9 cellular contexts compared by ENCODE assay signal in genomic region chr22:26438776-26439175, GRCh38. TPM values are rescaled to one million over a fixed set of nuclear protein-coding genes. Genes with fewer than 3 reads are reported as not detected.
DNase-seq lines count a peak whose midpoint lies in the region; ATAC-seq, FAIRE-seq and TF ChIP-seq lines count a peak whose summit lies in the region.
"Not testable (repeated sequence)": the region's sequence is repeated elsewhere in the genome, so short reads cannot be mapped to it uniquely, and the experiment has no call there.
"Had no signal": no experiment of that assay in that cellular context is flagged by ENCODE, and none has a peak within 500 bp of the region (broad histone marks: within the 10 kb centered on the region; RNA-seq: fewer than 3 reads in every experiment).

No MANE protein-coding gene starts in this region.

- not testable (repeated sequence) for H3K4me2 ChIP-seq in astrocyte (ENCODE audit: low read length); neural progenitor cell

- not testable (repeated sequence) for H3K4me1 Mint-ChIP-seq in WTC11; astrocyte (ENCODE audit: low read depth, unreplicated experiment)
- H3K4me1 Mint-ChIP-seq in endodermal cell = peaks cover 17% of the 10 kb centered on the region
- peaks cover 17% of the 10 kb centered on the region for H3K4me1 Mint-ChIP-seq in neural progenitor cell

- not testable (repeated sequence) for H3K4me3 ChIP-seq in RWPE2 (ENCODE audit: severe bottlenecking); astrocyte (ENCODE audit: insufficient read depth, low read depth, low read length); endodermal cell (ENCODE audit: low read length); fibroblast of the aortic adventitia (ENCODE audit: low read depth, low read length); neural progenitor cell

- H3F3A ChIP-seq in neural progenitor cell (ENCODE audit: low read depth) = not testable (repeated sequence)

- H2AFZ ChIP-seq in astrocyte (ENCODE audit: low read depth, low read length); neural progenitor cell (replicated peaks): not testable (repeated sequence)

- not testable (repeated sequence) for H3K79me2 ChIP-seq in astrocyte (ENCODE audit: insufficient read depth, low read length); neural progenitor cell (ENCODE audit: low read depth)

- H3K4me1 ChIP-seq in RWPE2 (ENCODE audit: insufficient read depth, poor library complexity, severe bottlenecking) = peaks cover 26% of the 10 kb centered on the region
- not testable (repeated sequence) for H3K4me1 ChIP-seq in astrocyte (ENCODE audit: insufficient read depth, low read length); endodermal cell (ENCODE audit: control insufficient read depth, insufficient read depth, low read length); neural progenitor cell

- H3K27ac Mint-ChIP-seq in WTC11 = peak overlapping the region; percentile 45; the same call in 1 of the 2 replicates
- H3K27ac Mint-ChIP-seq in astrocyte (ENCODE audit: unreplicated experiment) = peak overlapping the region; percentile 69
- H3K27ac Mint-ChIP-seq in endodermal cell = peak overlapping the region; percentile 36
- peak overlapping the region; percentile 82 for H3K27ac Mint-ChIP-seq in neural progenitor cell

- not testable (repeated sequence) for H3K4me3 Mint-ChIP-seq in WTC11; astrocyte (ENCODE audit: unreplicated experiment); endodermal cell
- H3K4me3 Mint-ChIP-seq in neural progenitor cell = peak overlapping the region; percentile 48

- CTCF ChIA-PET in WTC11 (lab: Charles Lee) = interaction anchor here (1.4 to 1.5 kb wide), 2 partner anchors 23 to 45 kb away, joined by 5 to 7 read pairs; partner anchors contain the start of genes HPS4 and SRRD

- H3K9me3 ChIP-seq in RWPE2 (ENCODE audit: severe bottlenecking); astrocyte (ENCODE audit: insufficient read depth, low read depth, low read length); endodermal cell (ENCODE audit: control insufficient read depth, low read length); neural progenitor cell (ENCODE audit: low read depth): not testable (repeated sequence)

- POLR2A ChIA-PET in WTC11 (lab: Charles Lee) = not testable (repeated sequence)

- H3K9ac ChIP-seq in astrocyte (ENCODE audit: low read length); endodermal cell (ENCODE audit: extremely low read depth, low read length, poor library complexity, severe bottlenecking); neural progenitor cell: not testable (repeated sequence)

- not testable (repeated sequence) for H3K36me3 ChIP-seq in RWPE2 (ENCODE audit: low read depth); astrocyte (ENCODE audit: insufficient read depth, low read length); endodermal cell (ENCODE audit: control insufficient read depth, insufficient read depth, low read length); neural progenitor cell

- not testable (repeated sequence) for H3K27me3 ChIP-seq in RWPE2 (ENCODE audit: insufficient read depth, poor library complexity, severe bottlenecking); astrocyte (ENCODE audit: insufficient read depth, low read length); endodermal cell (ENCODE audit: control insufficient read depth, insufficient read depth, low read length, poor library complexity, severe bottlenecking); neural progenitor cell

- not testable (repeated sequence) for H3K36me3 Mint-ChIP-seq in WTC11; endodermal cell (ENCODE audit: low read depth); neural progenitor cell
- peaks cover 21% of the 10 kb centered on the region for H3K36me3 Mint-ChIP-seq in astrocyte (ENCODE audit: low read depth, unreplicated experiment)

- not testable (repeated sequence) for H3K9me3 Mint-ChIP-seq in WTC11; astrocyte (ENCODE audit: unreplicated experiment); endodermal cell; neural progenitor cell

- peak; percentile 81 for FAIRE-seq in D721Med (lab: Jason Lieb, UNC)
- FAIRE-seq in astrocyte (lab: Jason Lieb, UNC) = not testable (repeated sequence)

- peak overlapping the region; percentile 40 for H3K27ac ChIP-seq in RWPE2 (ENCODE audit: poor library complexity, severe bottlenecking)
- H3K27ac ChIP-seq in astrocyte (ENCODE audit: low read depth, low read length); endodermal cell (ENCODE audit: low read depth, low read length); neural progenitor cell: not testable (repeated sequence)

- TF ChIP-seq CTCF in D721Med (IDR thresholded peaks at IDR 0.05; ENCODE audit: insufficient read depth, missing control alignments); RWPE2 (IDR thresholded peaks at IDR 0.05; ENCODE audit: poor library complexity, severe bottlenecking); WTC11 (IDR thresholded peaks at IDR 0.05); astrocyte (IDR thresholded peaks at IDR 0.05; ENCODE audit: insufficient read depth, low read depth, low read length); endodermal cell (conservative IDR thresholded peaks at IDR 0.05); fibroblast of the aortic adventitia (IDR thresholded peaks at IDR 0.05; ENCODE audit: insufficient read depth, low read length); neural progenitor cell (IDR thresholded peaks at IDR 0.05): not testable (repeated sequence)

- DNase-seq in D721Med (ENCODE audit: insufficient read length, low spot score); RWPE2 (ENCODE audit: low spot score); WTC11 (ENCODE audit: low spot score); astrocyte (ENCODE audit: low read depth); endodermal cell; neural progenitor cell (ENCODE audit: low spot score): not testable (repeated sequence)
- peak; percentile 89 for DNase-seq in NCI-H82 (lab: John Stamatoyannopoulos, UW)
- peak; percentile 38 for DNase-seq in fibroblast of the aortic adventitia (ENCODE audit: low read depth)

- not testable (repeated sequence) for H3K27me3 Mint-ChIP-seq in WTC11 (ENCODE audit: low read depth); astrocyte (ENCODE audit: low read depth, unreplicated experiment); endodermal cell (ENCODE audit: insufficient read depth); neural progenitor cell (ENCODE audit: insufficient read depth, low read depth)

- peaks cover 16% of the 10 kb centered on the region for H4K20me1 ChIP-seq in astrocyte (ENCODE audit: insufficient read depth, low read length)
- peaks cover 26% of the 10 kb centered on the region for H4K20me1 ChIP-seq in neural progenitor cell (ENCODE audit: low read depth)

- ATAC-seq in RWPE2 (ENCODE audit: low read depth); WTC11: not testable (repeated sequence)

- WGBS in endodermal cell (ENCODE audit: insufficient coverage in 1 of 2, insufficient read length in 1 of 2), 2 experiments = 88 to 94% methylated on average over 1 to 3 of the region's 3 CpGs

RNA-seq across cellular contexts. Expression of gene ASPHD2, which starts 9.7 kb away (rescaled TPM):
- total RNA-seq in WTC11 (2021) (7.1 to 8.1 TPM (median 8.0 TPM) in 3 replicates), astrocyte (11.7 and 13.0 TPM in 2 replicates), endodermal cell (1 to 10 TPM; 6.0 to 7.3 TPM), fibroblast of the aortic adventitia (ENCODE audit: low replicate concordance) (2.9 and 4.2 TPM in 2 replicates), neural progenitor cell (ENCODE audit: low replicate concordance) (9.3 and 12.7 TPM in 2 replicates)
- 13.9 TPM for polyA plus RNA-seq in endodermal cell (2013, experiment 1 of 2)
- polyA plus RNA-seq in endodermal cell (2013, experiment 2 of 2) = 12.9 TPM
- total RNA-seq: Caco-2 had no signal

RNA-seq across cellular contexts. Expression of gene HPS4, which starts 44.8 kb away (rescaled TPM):
- 41.1 to 48.1 TPM (median 42.7 TPM) in 3 replicates for total RNA-seq in WTC11 (2021)
- 21.9 and 25.2 TPM in 2 replicates for total RNA-seq in astrocyte
- 10 to 100 TPM; 41.7 to 57.6 TPM for total RNA-seq in endodermal cell
- polyA plus RNA-seq in endodermal cell (2013, experiment 1 of 2) = 45.7 TPM
- 41.7 TPM for polyA plus RNA-seq in endodermal cell (2013, experiment 2 of 2)
- total RNA-seq in fibroblast of the aortic adventitia (ENCODE audit: low replicate concordance) = 38.5 and 72.4 TPM in 2 replicates
- 65.3 and 95.5 TPM in 2 replicates for total RNA-seq in neural progenitor cell (ENCODE audit: low replicate concordance)

RNA-seq across cellular contexts. Expression of gene SRRD, which starts 44.9 kb away (rescaled TPM):
- total RNA-seq in WTC11 (2021) = 20.0 to 25.1 TPM (median 22.9 TPM) in 3 replicates
- 33.1 and 34.4 TPM in 2 replicates for total RNA-seq in astrocyte
- 10 to 100 TPM; 27.4 to 30.0 TPM for total RNA-seq in endodermal cell
- 26.7 TPM for polyA plus RNA-seq in endodermal cell (2013, experiment 1 of 2)
- 25.2 TPM for polyA plus RNA-seq in endodermal cell (2013, experiment 2 of 2)
- 15.7 and 27.1 TPM in 2 replicates for total RNA-seq in fibroblast of the aortic adventitia (ENCODE audit: low replicate concordance)
- 28.0 and 36.0 TPM in 2 replicates for total RNA-seq in neural progenitor cell (ENCODE audit: low replicate concordance)
